In genomic region chr6:129957941-129958898, GRCh38 we compare ENCODE assay signal across 22 cellular contexts.
"Had no signal": no experiment of that assay in that cellular context is flagged by ENCODE, and none has a peak within 500 bp of the region (broad histone marks: within the 10 kb centered on the region; RNA-seq: fewer than 3 reads in every experiment).

No MANE protein-coding gene starts in this region.

- H3K27ac Mint-ChIP-seq: activated CD4-positive, alpha-beta memory T cell treated with anti-CD3 and anti-CD28 coated beads, Interleukin-2, amount 10 ng/mL, durations not matched to agents 7 days and 5 days; activated naive CD8-positive, alpha-beta T cell treated with anti-CD3 and anti-CD28 coated beads, Interleukin-2, amount 10 ng/mL, durations not matched to agents 7 days and 5 days; brain had no signal

- H3K27me3 Mint-ChIP-seq: activated naive CD8-positive, alpha-beta T cell treated with anti-CD3 and anti-CD28 coated beads, Interleukin-2, amount 10 ng/mL, durations not matched to agents 7 days and 5 days; brain had no signal

- H3K4me1 Mint-ChIP-seq: activated CD4-positive, alpha-beta memory T cell treated with anti-CD3 and anti-CD28 coated beads, Interleukin-2, amount 10 ng/mL, durations not matched to agents 7 days and 5 days; activated naive CD8-positive, alpha-beta T cell treated with anti-CD3 and anti-CD28 coated beads, Interleukin-2, amount 10 ng/mL, durations not matched to agents 7 days and 5 days; brain had no signal

- FAIRE-seq: astrocyte had no signal

- DNase-seq: activated CD4-positive, alpha-beta memory T cell treated with anti-CD3 and anti-CD28 coated beads, Interleukin-2, amount 10 ng/mL, durations not matched to agents 7 days and 5 days; activated CD4-positive, alpha-beta T cell treated with anti-CD3 and anti-CD28 coated beads, Interleukin-2, amount 50 U/mL, for 1 hour; activated CD4-positive, CD25-positive, alpha-beta regulatory T cell; activated naive CD4-positive, alpha-beta T cell treated with anti-CD3 and anti-CD28 coated beads, Interleukin-2, amount 50 U/mL, for 16 hours; activated naive CD8-positive, alpha-beta T cell treated with anti-CD3 and anti-CD28 coated beads, Interleukin-2, amount 10 ng/mL, durations not matched to agents 7 days and 5 days; activated T-cell treated with anti-CD3 and anti-CD28 coated beads for 4 hours; cerebellar nuclear complex; IMR-90; Kasumi-1; KBM-7; NCI-H1105 treated with DMSO at 0.1 percent for 48 hours; NCI-H1436 treated with DMSO at 0.1 percent for 48 hours; NCI-H187 treated with DMSO at 0.1 percent for 48 hours; NCI-H2081 treated with DMSO at 0.1 percent for 48 hours; NCI-H345; NCI-H510A; NCI-H526 treated with DMSO at 0.1 percent for 48 hours; SK-N-SH; T-helper 1 cell had no signal

- H3K9me3 Mint-ChIP-seq: activated CD4-positive, alpha-beta memory T cell treated with anti-CD3 and anti-CD28 coated beads, Interleukin-2, amount 10 ng/mL, durations not matched to agents 7 days and 5 days; activated naive CD8-positive, alpha-beta T cell treated with anti-CD3 and anti-CD28 coated beads, Interleukin-2, amount 10 ng/mL, durations not matched to agents 7 days and 5 days; brain had no signal

- H3K27ac ChIP-seq: VCaP had no signal

- H3K9ac ChIP-seq: SK-N-SH had no signal

- H3K4me3 Mint-ChIP-seq: activated CD4-positive, alpha-beta memory T cell treated with anti-CD3 and anti-CD28 coated beads, Interleukin-2, amount 10 ng/mL, durations not matched to agents 7 days and 5 days; activated naive CD8-positive, alpha-beta T cell treated with anti-CD3 and anti-CD28 coated beads, Interleukin-2, amount 10 ng/mL, durations not matched to agents 7 days and 5 days; brain had no signal

- H3K9me3 ChIP-seq: SK-N-SH had no signal
